Comparison of ENCODE assay signal across 15 cellular contexts in genomic region chr17:17077861-17078732, GRCh38. TPM values are rescaled to one million over a fixed set of nuclear protein-coding genes. Genes with fewer than 3 reads are reported as not detected.
DNase-seq lines count a peak whose midpoint lies in the region; ATAC-seq and TF ChIP-seq lines count a peak whose summit lies in the region.
"Had no signal": no experiment of that assay in that cellular context is flagged by ENCODE, and none has a peak within 500 bp of the region (broad histone marks: within the 10 kb centered on the region; RNA-seq: fewer than 3 reads in every experiment).

No MANE protein-coding gene starts in this region.

- H3K4me1 ChIP-seq in upper lobe of left lung = peaks cover 60 to 77% (median 74%) of the 10 kb centered on the region in 4 donors

- H3K4me3 ChIP-seq in epithelial cell of esophagus (ENCODE audit: low read length) = no peak overlapping the region
- no peak overlapping the region for H3K4me3 ChIP-seq in upper lobe of left lung

- no peak overlapping the region for H3K4me3 Mint-ChIP-seq in activated naive CD8-positive, alpha-beta T cell treated with anti-CD3 and anti-CD28 coated beads, Interleukin-2, amount 50 U/mL, for 24 hours
- H3K4me3 Mint-ChIP-seq in activated naive CD8-positive, alpha-beta T cell treated with anti-CD3 and anti-CD28 coated beads for 36 hours = no peak overlapping the region
- H3K4me3 Mint-ChIP-seq: H9; natural killer cell treated with Interleukin-12 subunit alpha and Interleukin-12 subunit beta and Interleukin-15 and Interleukin-18, amount 100 ng/mL, for 72 hours had no signal

- H3K36me3 ChIP-seq in upper lobe of left lung = peaks cover 0 to 38% (median 8%) of the 10 kb centered on the region in 4 donors

- H3K4me1 Mint-ChIP-seq in activated naive CD8-positive, alpha-beta T cell treated with anti-CD3 and anti-CD28 coated beads, Interleukin-2, amount 50 U/mL, for 24 hours = peaks cover 31% of the 10 kb centered on the region
- peaks cover 24% of the 10 kb centered on the region for H3K4me1 Mint-ChIP-seq in activated naive CD8-positive, alpha-beta T cell treated with anti-CD3 and anti-CD28 coated beads for 36 hours

- WGBS in upper lobe of left lung, 2 donors = 81 to 83% methylated on average over 14 to 15 of the region's 15 CpGs

- no peak for TF ChIP-seq CTCF in epithelial cell of esophagus (IDR thresholded peaks at IDR 0.05; ENCODE audit: insufficient read depth, low read depth, low read length, missing control alignments)
- no peak for TF ChIP-seq CTCF in upper lobe of left lung (IDR thresholded peaks at IDR 0.05)

- no peak for TF ChIP-seq POLR2A in upper lobe of left lung (IDR thresholded peaks at IDR 0.05)

- no peaks in the 10 kb centered on the region for H3K9me3 Mint-ChIP-seq in activated naive CD8-positive, alpha-beta T cell treated with anti-CD3 and anti-CD28 coated beads, Interleukin-2, amount 50 U/mL, for 24 hours
- no peaks in the 10 kb centered on the region for H3K9me3 Mint-ChIP-seq in activated naive CD8-positive, alpha-beta T cell treated with anti-CD3 and anti-CD28 coated beads for 36 hours
- H3K9me3 Mint-ChIP-seq: H9; natural killer cell treated with Interleukin-12 subunit alpha and Interleukin-12 subunit beta and Interleukin-15 and Interleukin-18, amount 100 ng/mL, for 72 hours had no signal

- DNase-seq in activated naive CD8-positive, alpha-beta T cell treated with anti-CD3 and anti-CD28 coated beads, Interleukin-2, amount 50 U/mL, for 24 hours = no peak
- DNase-seq in activated naive CD8-positive, alpha-beta T cell treated with anti-CD3 and anti-CD28 coated beads for 36 hours = no peak
- peak; percentile 67 for DNase-seq in epithelial cell of esophagus (ENCODE audit: low read depth)
- DNase-seq in mucosa of gallbladder (ENCODE audit: low spot score) = peak; percentile 70
- peak in 1 of 2 donors; percentile 51 for DNase-seq in upper lobe of left lung
- no peak for DNase-seq in iPS-NIHi7 (ENCODE audit: extremely low spot score)
- DNase-seq in NCI-H345 (lab: John Stamatoyannopoulos, UW) = no peak
- DNase-seq: activated CD4-positive, alpha-beta T cell treated with anti-CD3 and anti-CD28 coated beads, Interleukin-2, amount 50 U/mL, for 48 hours; cerebellar nuclear complex; H9; NCI-H510A treated with DMSO at 0.1 percent for 48 hours; substantia nigra; T-helper 9 cell had no signal

- no peak for ATAC-seq in activated naive CD8-positive, alpha-beta T cell treated with anti-CD3 and anti-CD28 coated beads, Interleukin-2, amount 50 U/mL, for 24 hours
- ATAC-seq in upper lobe of left lung (ENCODE audit: low FRiP score in 2 of 2) (no peak), GM21360 (IDR thresholded peaks at IDR 0.05; ENCODE audit: unreplicated experiment) (no peak)
- ATAC-seq: natural killer cell treated with Interleukin-12 subunit alpha and Interleukin-12 subunit beta and Interleukin-15 and Interleukin-18, amount 100 ng/mL, for 72 hours had no signal

- H3K27me3 Mint-ChIP-seq in activated naive CD8-positive, alpha-beta T cell treated with anti-CD3 and anti-CD28 coated beads, Interleukin-2, amount 50 U/mL, for 24 hours = no peaks in the 10 kb centered on the region
- no peaks in the 10 kb centered on the region for H3K27me3 Mint-ChIP-seq in activated naive CD8-positive, alpha-beta T cell treated with anti-CD3 and anti-CD28 coated beads for 36 hours
- H3K27me3 Mint-ChIP-seq: natural killer cell treated with Interleukin-12 subunit alpha and Interleukin-12 subunit beta and Interleukin-15 and Interleukin-18, amount 100 ng/mL, for 72 hours had no signal

- no peak for TF ChIP-seq EP300 in upper lobe of left lung (IDR thresholded peaks at IDR 0.05)

- H3K36me3 Mint-ChIP-seq in activated naive CD8-positive, alpha-beta T cell treated with anti-CD3 and anti-CD28 coated beads, Interleukin-2, amount 50 U/mL, for 24 hours (ENCODE audit: low read depth) = peaks cover 23% of the 10 kb centered on the region
- H3K36me3 Mint-ChIP-seq in activated naive CD8-positive, alpha-beta T cell treated with anti-CD3 and anti-CD28 coated beads for 36 hours = peaks cover 6% of the 10 kb centered on the region
- H3K36me3 Mint-ChIP-seq: natural killer cell treated with Interleukin-12 subunit alpha and Interleukin-12 subunit beta and Interleukin-15 and Interleukin-18, amount 100 ng/mL, for 72 hours had no signal

- H3K9me3 ChIP-seq in upper lobe of left lung = no peaks in the 10 kb centered on the region

- no peaks in the 10 kb centered on the region for H3K27me3 ChIP-seq in upper lobe of left lung

- H3K27ac Mint-ChIP-seq in activated naive CD8-positive, alpha-beta T cell treated with anti-CD3 and anti-CD28 coated beads, Interleukin-2, amount 50 U/mL, for 24 hours = peak overlapping the region; percentile 49
- H3K27ac Mint-ChIP-seq in activated naive CD8-positive, alpha-beta T cell treated with anti-CD3 and anti-CD28 coated beads for 36 hours = no peak overlapping the region
- H3K27ac Mint-ChIP-seq: natural killer cell treated with Interleukin-12 subunit alpha and Interleukin-12 subunit beta and Interleukin-15 and Interleukin-18, amount 100 ng/mL, for 72 hours had no signal

- H3K27ac ChIP-seq in upper lobe of left lung = peak overlapping the region in 3 of 4 donors; percentile 35 to 59 (median 35)

RNA-seq across cellular contexts. Expression of gene MPRIP, which starts 35.8 kb away (rescaled TPM):
- total RNA-seq in activated naive CD8-positive, alpha-beta T cell treated with anti-CD3 and anti-CD28 coated beads for 36 hours = 100 to 1,000 TPM; 130 to 143 TPM
- total RNA-seq in mucosa of gallbladder = 263 TPM
- 100 to 1,000 TPM; 201 to 380 (median 285) TPM for total RNA-seq in upper lobe of left lung

Comparison
In these comparisons a context has a peak if more than half of its experiments do, and no peak if none do; other contexts are left out.
1. DNase-seq: peak in epithelial cell of esophagus (single experiment) and mucosa of gallbladder (single experiment); none in activated naive CD8-positive, alpha-beta T cell treated with anti-CD3 and anti-CD28 coated beads, Interleukin-2, amount 50 U/mL, for 24 hours (single experiment), activated naive CD8-positive, alpha-beta T cell treated with anti-CD3 and anti-CD28 coated beads for 36 hours (single experiment), iPS-NIHi7 (single experiment) and NCI-H345 (single experiment).